8 cellular contexts compared by ENCODE assay signal in the genomic region with DNA sequence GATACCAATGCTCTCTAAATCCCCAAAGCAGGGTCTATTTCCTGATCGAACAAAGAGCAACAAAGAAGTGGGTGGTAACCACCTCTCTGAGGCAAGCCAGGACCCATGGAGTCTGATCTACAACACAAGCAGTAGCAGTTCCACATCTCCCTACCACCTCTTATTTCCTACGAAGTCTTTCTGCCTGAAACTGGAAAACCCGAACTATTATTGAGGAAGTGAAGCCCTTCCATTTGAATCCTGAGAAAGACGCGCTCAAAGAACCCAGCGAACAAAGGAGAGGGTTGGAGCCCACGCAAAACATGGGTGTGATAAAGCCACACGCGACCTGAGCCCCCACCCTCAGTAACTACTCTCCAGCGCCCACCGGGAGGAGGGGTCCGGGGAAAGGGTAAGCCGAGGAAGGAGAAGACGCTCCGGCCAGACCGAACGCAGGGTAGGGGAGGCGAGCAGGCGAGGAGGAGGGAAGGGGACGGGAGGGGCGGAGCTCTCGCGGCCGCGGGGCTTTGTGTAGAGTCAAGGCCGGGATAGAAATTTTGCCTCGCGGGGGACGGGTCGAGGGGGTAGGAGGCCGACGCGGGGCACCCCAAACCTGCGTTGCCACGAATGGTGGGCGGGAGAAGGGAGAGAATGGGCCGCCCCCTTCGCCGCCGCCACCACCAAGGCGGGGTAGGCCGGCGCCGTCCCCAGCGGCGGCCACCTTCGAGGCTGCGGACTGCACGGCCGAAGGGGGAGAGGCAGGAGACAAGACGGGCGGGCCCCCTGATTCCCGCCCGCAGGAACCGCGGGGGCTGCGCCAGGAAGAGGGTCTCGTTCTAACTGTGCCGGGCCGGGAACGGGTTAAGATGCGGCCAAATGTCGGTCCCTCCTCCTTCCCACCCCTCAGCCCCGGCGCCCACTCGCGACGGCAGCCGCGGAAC. TPM values are rescaled to one million over a fixed set of nuclear protein-coding genes. Genes with fewer than 3 reads are reported as not detected.
DNase-seq lines count a peak whose midpoint lies in the region; ATAC-seq and TF ChIP-seq lines count a peak whose summit lies in the region.

No MANE protein-coding gene starts in this region.

- WGBS in gastroesophageal sphincter (ENCODE audit: low coverage in 1 of 2), 2 donors, result 0 to 1% methylated on average over 13 of the region's 70 CpGs
- under 1% methylated on average over 47 of the region's 70 CpGs for WGBS in suprapubic skin

- peak; percentile 49 to 57 (median 50) for DNase-seq in CD4-positive, CD25-positive, alpha-beta regulatory T cell
- DNase-seq in RKO (ENCODE audit: low spot score) (peak; percentile 57), suprapubic skin (ENCODE audit: low spot score in 2 of 2) (peak; percentile 78 to 85)
- peak; percentile 37 for DNase-seq in activated gamma-delta T cell treated with anti-CD3 and anti-CD28 coated beads, Interleukin-2, amount 50 U/mL, for 16 hours (ENCODE audit: low read depth)

- H3K4me3 ChIP-seq in CD4-positive, CD25-positive, alpha-beta regulatory T cell (ENCODE audit: low read depth, low read length), result peak overlapping the region; percentile 93
- H3K4me3 ChIP-seq in gastroesophageal sphincter (peak overlapping the region; percentile 77 to 90), neuron (ENCODE audit: low read length) (peak overlapping the region; percentile 72), suprapubic skin (peak overlapping the region; percentile 62)

- H3K4me3 Mint-ChIP-seq in CD4-positive, CD25-positive, alpha-beta regulatory T cell, result peak overlapping the region; percentile 96 to 99 (median 98)

- peaks cover 29% of the 10 kb centered on the region for H3K4me1 ChIP-seq in CD4-positive, CD25-positive, alpha-beta regulatory T cell (ENCODE audit: control insufficient read depth, insufficient read depth, low read length, poor library complexity, severe bottlenecking)
- H3K4me1 ChIP-seq in gastroesophageal sphincter (peaks cover 3 to 54% (median 4%) of the 10 kb centered on the region in 3 donors), neuron (ENCODE audit: insufficient read depth, low read length) (peaks cover 23% of the 10 kb centered on the region), suprapubic skin (peaks cover 25% of the 10 kb centered on the region)

- no peaks in the 10 kb centered on the region for H3K9me3 Mint-ChIP-seq in CD4-positive, CD25-positive, alpha-beta regulatory T cell

- peak overlapping the region; percentile 58 for H2AFZ ChIP-seq in neuron (ENCODE audit: low read depth, low read length)

- peak overlapping the region; percentile 82 to 95 (median 95) for H3K27ac Mint-ChIP-seq in CD4-positive, CD25-positive, alpha-beta regulatory T cell

- TF ChIP-seq CTCF in gastroesophageal sphincter (IDR thresholded peaks at IDR 0.05) (no peak), suprapubic skin (IDR thresholded peaks at IDR 0.05) (no peak)

- no peaks in the 10 kb centered on the region for H3K27me3 ChIP-seq in CD4-positive, CD25-positive, alpha-beta regulatory T cell (ENCODE audit: control insufficient read depth, insufficient read depth, low read length)
- H3K27me3 ChIP-seq in gastroesophageal sphincter (no peaks in the 10 kb centered on the region), neuron (ENCODE audit: insufficient read depth, low read length) (no peaks in the 10 kb centered on the region), suprapubic skin (no peaks in the 10 kb centered on the region)

- no peaks in the 10 kb centered on the region for H3K36me3 ChIP-seq in CD4-positive, CD25-positive, alpha-beta regulatory T cell (ENCODE audit: control insufficient read depth, insufficient read depth, low read length)
- H3K36me3 ChIP-seq in gastroesophageal sphincter (no peaks in the 10 kb centered on the region), neuron (ENCODE audit: insufficient read depth, low read length) (no peaks in the 10 kb centered on the region), suprapubic skin (no peaks in the 10 kb centered on the region)

- peaks cover 26 to 57% (median 35%) of the 10 kb centered on the region in 4 donors for H3K4me1 Mint-ChIP-seq in CD4-positive, CD25-positive, alpha-beta regulatory T cell

- H3K9me3 ChIP-seq in CD4-positive, CD25-positive, alpha-beta regulatory T cell (ENCODE audit: control insufficient read depth in 2 of 2, low read length in 2 of 2), result no peaks in the 10 kb centered on the region
- H3K9me3 ChIP-seq in gastroesophageal sphincter, result no peaks in the 10 kb centered on the region
- no peaks in the 10 kb centered on the region for H3K9me3 ChIP-seq in neuron (ENCODE audit: low read length)
- no peaks in the 10 kb centered on the region for H3K9me3 ChIP-seq in suprapubic skin

- H3K27me3 Mint-ChIP-seq in CD4-positive, CD25-positive, alpha-beta regulatory T cell, result peaks cover 8% of the 10 kb centered on the region

- peak overlapping the region; percentile 82 for H3K27ac ChIP-seq in CD4-positive, CD25-positive, alpha-beta regulatory T cell (ENCODE audit: insufficient read depth, low read length, poor library complexity, severe bottlenecking)
- H3K27ac ChIP-seq in gastroesophageal sphincter (peak overlapping the region; percentile 72 to 94 (median 90)), suprapubic skin (peak overlapping the region; percentile 89)

- TF ChIP-seq EP300 in gastroesophageal sphincter (IDR thresholded peaks at IDR 0.05), result no peak
- TF ChIP-seq EP300 in suprapubic skin (IDR thresholded peaks at IDR 0.05), result no peak

- no peaks in the 10 kb centered on the region for H3K36me3 Mint-ChIP-seq in CD4-positive, CD25-positive, alpha-beta regulatory T cell

- ATAC-seq in CD4-positive, CD25-positive, alpha-beta regulatory T cell (ENCODE audit: low read depth in 2 of 2), result peak; percentile 20 to 33
- peak; percentile 38 for ATAC-seq in GM19397 (IDR thresholded peaks at IDR 0.05; ENCODE audit: unreplicated experiment)
- peak; percentile 10 for ATAC-seq in HG03469 (IDR thresholded peaks at IDR 0.05; ENCODE audit: unreplicated experiment)
- peak; percentile 46 for ATAC-seq in gastroesophageal sphincter

- TF ChIP-seq POLR2A in gastroesophageal sphincter (IDR thresholded peaks at IDR 0.05) (no peak), suprapubic skin (IDR thresholded peaks at IDR 0.05) (no peak)

RNA-seq across cellular contexts. Expression of a gene that starts 0.8 kb away (rescaled TPM):
- 46.5 TPM for total RNA-seq in CD4-positive, CD25-positive, alpha-beta regulatory T cell
- 10 to 100 TPM; 68.7 to 80.9 (median 74.6) TPM for polyA plus RNA-seq in CD4-positive, CD25-positive, alpha-beta regulatory T cell
- total RNA-seq in gastroesophageal sphincter (10 to 100 TPM; 44.7 to 71.2 (median 52.5) TPM), suprapubic skin (10 to 100 TPM; 36.1 to 73.9 (median 46.9) TPM)

Comparison
In these comparisons a context has a peak if more than half of its experiments do, and no peak if none do; other contexts are left out.
1. Peak in every context shown above with its lines: DNase-seq, ATAC-seq, H3K4me3 ChIP-seq and H3K27ac ChIP-seq.